Comparison of ENCODE assay signal across 8 cellular contexts in the genomic region with DNA sequence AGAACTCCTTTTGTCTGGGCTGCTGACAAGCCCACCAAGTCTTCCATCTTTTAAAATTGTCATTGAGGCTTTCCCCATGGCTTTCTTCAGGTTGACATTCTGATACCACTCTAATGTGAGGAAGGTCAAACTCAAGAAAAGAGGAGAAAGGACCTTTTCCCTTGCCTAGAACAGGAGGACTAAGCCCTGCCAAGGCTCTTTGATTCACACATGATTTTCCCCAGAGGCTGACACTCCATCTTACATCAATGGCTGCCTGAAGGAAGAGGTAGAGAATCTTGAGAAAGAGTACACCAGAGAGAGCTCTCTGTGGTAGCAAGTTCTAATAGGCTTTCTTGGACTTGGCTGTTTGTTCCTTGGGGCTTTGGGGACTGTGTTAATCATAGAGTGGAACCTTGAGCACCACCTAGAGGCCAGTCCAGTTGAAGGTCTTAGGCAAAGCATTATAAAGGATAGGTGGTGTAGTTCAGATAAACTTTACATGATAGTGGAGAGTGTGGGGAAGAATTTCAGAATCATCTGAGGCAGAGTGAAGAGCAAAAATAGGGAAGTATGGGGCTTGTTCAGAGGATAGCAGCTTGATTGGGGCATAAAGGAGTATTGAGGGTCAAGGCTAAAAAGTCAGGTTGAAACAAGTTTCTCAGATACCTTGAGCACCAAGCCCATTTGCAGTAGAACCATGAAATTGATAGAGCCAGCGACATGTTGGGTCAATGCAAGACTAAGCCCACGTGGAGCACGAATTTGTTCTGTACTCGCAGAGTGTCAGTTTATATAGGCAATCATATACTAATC. TPM values are rescaled to one million over a fixed set of nuclear protein-coding genes. Genes with fewer than 3 reads are reported as not detected.
A peak's percentile ranks its signal among the peaks of the same experiment; 100 is the strongest.
DNase-seq lines count a peak whose midpoint lies in the region; ATAC-seq and TF ChIP-seq lines count a peak whose summit lies in the region.

No MANE protein-coding gene starts in this region.

- no peak overlapping the region for H3K4me3 ChIP-seq in SJSA1
- no peak overlapping the region for H3K4me3 ChIP-seq in heart left ventricle
- H3K4me3 ChIP-seq in sigmoid colon: no peak overlapping the region

- H3K4me1 Mint-ChIP-seq in activated naive CD4-positive, alpha-beta T cell treated with anti-CD3 and anti-CD28 coated beads, Interleukin-2, amount 10 ng/mL, durations not matched to agents 7 days and 5 days: no peaks in the 10 kb centered on the region

- peaks cover 44% of the 10 kb centered on the region for H3K36me3 Mint-ChIP-seq in activated naive CD4-positive, alpha-beta T cell treated with anti-CD3 and anti-CD28 coated beads, Interleukin-2, amount 10 ng/mL, durations not matched to agents 7 days and 5 days

- TF ChIP-seq CTCF in heart left ventricle (IDR thresholded peaks at IDR 0.05) (peak; percentile 54 to 79 (median 69)), sigmoid colon (IDR thresholded peaks at IDR 0.05) (peak in 3 of 4 experiments; percentile 47 to 64 (median 58))

- in situ Hi-C loops in Caki2 (cut with HindIII; ENCODE audit: low pct_unique_long_range_greater_than_20kb, low sequenced_read_pairs): loop anchor here (25.0 kb wide), 1 partner anchor 158 kb away; no protein-coding TSS in a partner anchor

- H3K36me3 ChIP-seq in SJSA1: peaks cover 59% of the 10 kb centered on the region
- peaks cover 0 to 98% (median 83%) of the 10 kb centered on the region in 9 donors for H3K36me3 ChIP-seq in heart left ventricle
- peaks cover 10 to 81% (median 15%) of the 10 kb centered on the region in 4 donors for H3K36me3 ChIP-seq in sigmoid colon

- H3K27ac ChIP-seq in SJSA1 (no peak overlapping the region), heart left ventricle (no peak overlapping the region), sigmoid colon (no peak overlapping the region)

- H3K4me3 Mint-ChIP-seq in activated naive CD4-positive, alpha-beta T cell treated with anti-CD3 and anti-CD28 coated beads, Interleukin-2, amount 10 ng/mL, durations not matched to agents 7 days and 5 days: no peak overlapping the region

- CTCF ChIA-PET in activated naive CD4-positive, alpha-beta T cell treated with anti-CD3 and anti-CD28 coated beads, Interleukin-2, amount 10 ng/mL, durations not matched to agents 7 days and 5 days (lab: Charles Lee): interaction anchor here (0.6 to 8.6 kb wide), 18 partner anchors 9 to 265 kb away, joined by 3 to 158 read pairs (median 3); partner anchors contain the start of genes NDFIP1 and RNF14

- ATAC-seq in GM19463 (IDR thresholded peaks at IDR 0.05; ENCODE audit: unreplicated experiment): peak; percentile 72
- ATAC-seq in heart left ventricle: peak; percentile 67 to 88 (median 84)
- no peak for ATAC-seq in HG03108 (IDR thresholded peaks at IDR 0.05; ENCODE audit: unreplicated experiment)

- DNase-seq in Caki2 (ENCODE audit: low read depth) (peak; percentile 52), HUDEP-2 (lab: John Stamatoyannopoulos, UW; ENCODE audit: unreplicated experiment in 76 of 76) (peak in 65 of 76 experiments; percentile 7 to 75 (median 44)), SJSA1 (ENCODE audit: low read depth in 1 of 2, low spot score in 2 of 2) (peak; percentile 61 to 79), heart left ventricle (peak in 4 of 5 donors; percentile 60 to 70 (median 66)), sigmoid colon (peak; percentile 69)
- DNase-seq in activated naive CD4-positive, alpha-beta T cell treated with anti-CD3 and anti-CD28 coated beads, Interleukin-2, amount 10 ng/mL, durations not matched to agents 7 days and 5 days: peak; percentile 78

- H3K27me3 ChIP-seq in SJSA1 (replicated peaks) (no peaks in the 10 kb centered on the region), heart left ventricle (no peaks in the 10 kb centered on the region), sigmoid colon (no peaks in the 10 kb centered on the region)

- no peaks in the 10 kb centered on the region for H3K27me3 Mint-ChIP-seq in activated naive CD4-positive, alpha-beta T cell treated with anti-CD3 and anti-CD28 coated beads, Interleukin-2, amount 10 ng/mL, durations not matched to agents 7 days and 5 days

- H3K9me3 Mint-ChIP-seq in activated naive CD4-positive, alpha-beta T cell treated with anti-CD3 and anti-CD28 coated beads, Interleukin-2, amount 10 ng/mL, durations not matched to agents 7 days and 5 days: no peaks in the 10 kb centered on the region

- H3K4me1 ChIP-seq in SJSA1 (replicated peaks): no peaks in the 10 kb centered on the region
- peaks cover 0 to 5% (median 0%) of the 10 kb centered on the region in 12 donors for H3K4me1 ChIP-seq in heart left ventricle
- H3K4me1 ChIP-seq in sigmoid colon: no peaks in the 10 kb centered on the region

- WGBS in heart left ventricle, 4 donors: 75 to 87% (median 83%) methylated on average over 4 of the region's 4 CpGs
- WGBS in sigmoid colon, 2 donors: 87 to 91% methylated on average over 4 of the region's 4 CpGs

- no peak overlapping the region for H3K27ac Mint-ChIP-seq in activated naive CD4-positive, alpha-beta T cell treated with anti-CD3 and anti-CD28 coated beads, Interleukin-2, amount 10 ng/mL, durations not matched to agents 7 days and 5 days

- H3K9me3 ChIP-seq in SJSA1 (replicated peaks): no peaks in the 10 kb centered on the region
- H3K9me3 ChIP-seq in heart left ventricle: no peaks in the 10 kb centered on the region
- H3K9me3 ChIP-seq in sigmoid colon: no peaks in the 10 kb centered on the region

- TF ChIP-seq EP300 in sigmoid colon (IDR thresholded peaks at IDR 0.05): no peak

- TF ChIP-seq POLR2A in heart left ventricle (IDR thresholded peaks at IDR 0.05) (no peak), sigmoid colon (IDR thresholded peaks at IDR 0.05) (no peak)

- intact Hi-C loops in heart left ventricle (cut with DNase I) (loop anchor here in 7 of 10 donors (2.0 to 10.0 kb wide), 6 partner anchors 128 to 552 kb away; partner anchors contain the start of gene GNPDA1 (in 2 of the 7)), sigmoid colon (cut with DNase I) (loop anchor here (5.0 kb wide), 1 partner anchor 38 kb away; the partner anchor contains the start of gene NDFIP1)

RNA-seq across cellular contexts. Expression of gene NDFIP1, which starts 36.7 kb away (rescaled TPM):
- 99.1 and 132 TPM in 2 replicates for total RNA-seq in Caki2 (2014; rRNA removed; shearing (Covaris generic); ENCODE audit: low replicate concordance)
- 76.1 and 77.2 TPM in 2 replicates for total RNA-seq in SJSA1 (2014; rRNA removed; shearing (Covaris generic))
- total RNA-seq in heart left ventricle: 10 to 100 TPM; 51.4 to 69.3 (median 62.1) TPM
- 10 to 100 TPM; 26.6 to 49.8 TPM for polyA plus RNA-seq in heart left ventricle
- 10 to 100 TPM; 47.8 to 88.5 (median 64.0) TPM for total RNA-seq in sigmoid colon
- 10 to 100 TPM; 20.3 to 34.3 (median 21.6) TPM for polyA plus RNA-seq in sigmoid colon
